In genomic region chr20:2794866-2795447, GRCh38 we compare ENCODE assay signal across 25 cellular contexts. TPM values are rescaled to one million over a fixed set of nuclear protein-coding genes. Genes with fewer than 3 reads are reported as not detected.
"Had no signal": no experiment of that assay in that cellular context is flagged by ENCODE, and none has a peak within 500 bp of the region (broad histone marks: within the 10 kb centered on the region; RNA-seq: fewer than 3 reads in every experiment).

No MANE protein-coding gene starts in this region.

- H3K4me3 ChIP-seq: dorsolateral prefrontal cortex, gastrocnemius medialis, heart right ventricle, right atrium auricular region, sigmoid colon, skin epidermis, testis, transverse colon had no signal

- H3K36me3 ChIP-seq: gastrocnemius medialis, heart right ventricle, neutrophil, right atrium auricular region, sigmoid colon, transverse colon had no signal

- H3K9me3 ChIP-seq: gastrocnemius medialis, heart right ventricle, neutrophil, right atrium auricular region, sigmoid colon, testis, transverse colon had no signal

- H3K27me3 ChIP-seq: right atrium auricular region, testis had no signal

- DNase-seq: cortex of kidney; dorsolateral prefrontal cortex; effector CD8-positive, alpha-beta T cell; gastrocnemius medialis; heart right ventricle; hypothalamus; kidney glomerular epithelial cell; mesendoderm; naive B cell; sigmoid colon; stimulated activated CD4-positive, alpha-beta T cell treated with anti-CD3 and anti-CD28 coated beads, Interleukin-2, amount 100 ng/mL, for 24 hours; stimulated activated CD4-positive, alpha-beta T cell treated with anti-CD3 and anti-CD28 coated beads, Interleukin-4, amount 100 ng/mL, for 4 hours; stimulated activated naive B cell treated with anti-CD40 and anti-IgM and Interleukin-4, amounts not matched to agents 10 μg/mL and 1 μg/mL and 100 μg/mL, for 72 hours; stimulated activated naive CD8-positive, alpha-beta T cell treated with anti-CD3 and anti-CD28 coated beads, Interleukin-15, amount 100 ng/mL, for 72 hours; testis; transverse colon had no signal

- H3K27ac ChIP-seq: dorsolateral prefrontal cortex, gastrocnemius medialis, heart right ventricle, neutrophil, right atrium auricular region, sigmoid colon, skin epidermis, testis, transverse colon had no signal

RNA-seq across cellular contexts. Expression of gene C20orf141, which starts 19.8 kb away (rescaled TPM):
- total RNA-seq: dorsolateral prefrontal cortex, fibroblast of villous mesenchyme, gastrocnemius medialis, heart right ventricle, liver, lung microvascular endothelial cell, osteocyte, right atrium auricular region, sigmoid colon, transverse colon, ureter had no signal

RNA-seq across cellular contexts. Expression of gene TMEM239, which starts 21.2 kb away (rescaled TPM):
- total RNA-seq: dorsolateral prefrontal cortex, gastrocnemius medialis, heart right ventricle, liver, lung microvascular endothelial cell, osteocyte, right atrium auricular region, subcutaneous adipose tissue, transverse colon, ureter had no signal
